Comparison of ENCODE assay signal across 14 cellular contexts in the genomic region with DNA sequence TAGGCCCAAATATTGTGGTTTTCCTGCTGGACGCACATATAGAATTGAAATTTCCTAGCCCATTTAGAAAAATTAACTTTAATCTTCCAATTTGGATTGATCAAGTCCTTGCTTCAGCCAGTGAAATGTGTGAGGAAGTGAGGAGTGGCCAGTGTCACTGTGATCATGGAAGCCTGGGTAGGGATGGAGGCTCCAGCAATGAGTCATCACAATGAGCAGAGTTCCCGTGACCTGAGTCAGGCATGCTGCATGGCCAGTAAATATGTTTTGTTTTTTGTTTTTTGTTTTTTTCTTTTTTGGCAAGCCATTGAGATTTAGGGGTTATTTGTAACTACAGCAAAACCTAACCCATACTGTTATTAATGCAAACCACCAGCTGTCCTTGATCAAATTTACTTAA. TPM values are rescaled to one million over a fixed set of nuclear protein-coding genes. Genes with fewer than 3 reads are reported as not detected.
DNase-seq lines count a peak whose midpoint lies in the region; ATAC-seq, FAIRE-seq and TF ChIP-seq lines count a peak whose summit lies in the region.
"Had no signal": no experiment of that assay in that cellular context is flagged by ENCODE, and none has a peak within 500 bp of the region (broad histone marks: within the 10 kb centered on the region; RNA-seq: fewer than 3 reads in every experiment).

No MANE protein-coding gene starts in this region.

- H3K9ac ChIP-seq in HepG2 (ENCODE audit: insufficient read depth, low read depth, low read length), result no peak overlapping the region
- no peak overlapping the region for H3K9ac ChIP-seq in colonic mucosa (ENCODE audit: low read depth in 2 of 2, low read length in 2 of 2)

- H2AFZ ChIP-seq in HepG2 (ENCODE audit: low read length), result no peak overlapping the region

- H3K9me3 ChIP-seq in HepG2 (ENCODE audit: low read length), result no peaks in the 10 kb centered on the region
- H3K9me3 ChIP-seq in right lobe of liver, result no peaks in the 10 kb centered on the region
- H3K9me3 ChIP-seq in colonic mucosa, result no peaks in the 10 kb centered on the region

- no peak for TF ChIP-seq POLR2A in HepG2 (IDR thresholded peaks at IDR 0.05; ENCODE audit: insufficient read depth in 1 of 2, low read depth in 2 of 2, low read length in 2 of 2)
- TF ChIP-seq POLR2A in right lobe of liver (IDR thresholded peaks at IDR 0.05), result no peak

- no peak for ATAC-seq in HepG2
- no peak for ATAC-seq in right lobe of liver
- ATAC-seq in GM18867 (IDR thresholded peaks at IDR 0.05; ENCODE audit: unreplicated experiment), result no peak
- ATAC-seq in HG02678 (IDR thresholded peaks at IDR 0.05; ENCODE audit: unreplicated experiment), result no peak

- no peaks in the 10 kb centered on the region for H3K36me3 ChIP-seq in HepG2 (replicated peaks in 1 of 2; ENCODE audit: control insufficient read depth in 1 of 2, insufficient read depth in 2 of 2, low read length in 2 of 2)
- no peaks in the 10 kb centered on the region for H3K36me3 ChIP-seq in right lobe of liver
- H3K36me3 ChIP-seq in colonic mucosa, result no peaks in the 10 kb centered on the region

- no peak for FAIRE-seq in HepG2 (lab: Jason Lieb, UNC)
- FAIRE-seq: G401.6 had no signal

- in situ Hi-C loops in HepG2 (cut with HindIII; ENCODE audit: extremely low pct_ligation_motif_present, low pct_unique_long_range_greater_than_20kb), result no loop called here

- 50% methylated on average over 2 of the region's 2 CpGs for WGBS in HepG2 (ENCODE audit: low lambda C conversion rate)
- 83% methylated on average over 2 of the region's 2 CpGs for WGBS in right lobe of liver (ENCODE audit: insufficient coverage, low coverage, low lambda C conversion rate, missing lambda C conversion rate)

- no peak overlapping the region for H3K4me2 ChIP-seq in HepG2 (ENCODE audit: low read depth, low read length)

- DNase-seq in HepG2 (ENCODE audit: low spot score) (no peak), right lobe of liver (no peak), T1000 (lab: John Stamatoyannopoulos, UW) (peak; percentile 3), fibroblast of pulmonary artery (ENCODE audit: low read depth) (peak; percentile 51), HUDEP-2 (lab: John Stamatoyannopoulos, UW; ENCODE audit: unreplicated experiment in 76 of 76) (no peak), colonic mucosa (no peak)
- DNase-seq: activated T-cell treated with anti-CD3 and anti-CD28 coated beads, Interleukin-2, amount 50 U/mL, for 48 hours; caudate nucleus; KBM-7; NCI-H2171; posterior cingulate gyrus had no signal

- H3K4me3 ChIP-seq in HepG2 (replicated peaks in 1 of 3; ENCODE audit: insufficient read depth in 1 of 3, low read depth in 2 of 3, low read length in 3 of 3) (no peak overlapping the region), right lobe of liver (no peak overlapping the region), fibroblast of pulmonary artery (replicated peaks; ENCODE audit: low read depth, low read length) (no peak overlapping the region), colonic mucosa (no peak overlapping the region)

- H4K20me1 ChIP-seq in HepG2 (ENCODE audit: insufficient read depth, low read length), result no peaks in the 10 kb centered on the region

- TF ChIP-seq EP300 in HepG2 (IDR thresholded peaks at IDR 0.05; ENCODE audit: low read depth in 2 of 2, low read length in 2 of 2), result no peak
- no peak for TF ChIP-seq EP300 in HepG2 (CRISPR knock-in tag; IDR thresholded peaks at IDR 0.05; ENCODE audit: borderline replicate concordance)

- H3K4me1 ChIP-seq in HepG2 (ENCODE audit: insufficient read depth, low read length) (no peaks in the 10 kb centered on the region), right lobe of liver (no peaks in the 10 kb centered on the region), colonic mucosa (no peaks in the 10 kb centered on the region)

- no peaks in the 10 kb centered on the region for H3K27me3 ChIP-seq in HepG2 (ENCODE audit: control insufficient read depth in 1 of 2, insufficient read depth in 2 of 2, low read length in 2 of 2)
- H3K27me3 ChIP-seq in right lobe of liver, result no peaks in the 10 kb centered on the region
- no peaks in the 10 kb centered on the region for H3K27me3 ChIP-seq in colonic mucosa

- CTCF ChIA-PET in HepG2 (lab: Yijun Ruan, JAX; ENCODE audit: low intra/inter-chr PET ratio, low total read pairs), result no interaction called here

- no peak overlapping the region for H3K27ac ChIP-seq in HepG2 (ENCODE audit: extremely low read length, insufficient read depth, low read length)
- no peak overlapping the region for H3K27ac ChIP-seq in right lobe of liver
- H3K27ac ChIP-seq in colonic mucosa, result no peak overlapping the region

- TF ChIP-seq CTCF in HepG2 (CRISPR knock-in tag; IDR thresholded peaks at IDR 0.05) (no peak), right lobe of liver (IDR thresholded peaks at IDR 0.05) (no peak), fibroblast of pulmonary artery (IDR thresholded peaks at IDR 0.05; ENCODE audit: low read length, missing control alignments) (no peak), colonic mucosa (IDR thresholded peaks at IDR 0.05) (no peak)

- intact Hi-C loops in HepG2 (cut with micrococcal nuclease; ENCODE audit: unreplicated experiment), result no loop called here
- intact Hi-C loops in right lobe of liver (cut with DNase I), result no loop called here
- intact Hi-C loops in colonic mucosa (cut with DNase I), result no loop called here

- no peak for TF ChIP-seq RAD21 in HepG2 (CRISPR knock-in tag; IDR thresholded peaks at IDR 0.05)

- no TSS peak for BruUV-seq in HepG2 (replicated peaks; lab: Mats Ljungman, UMichigan)

- H3K79me2 ChIP-seq in HepG2 (ENCODE audit: insufficient read depth, low read length), result no peaks in the 10 kb centered on the region

- POLR2A ChIA-PET in HepG2 (lab: Yijun Ruan, JAX), result no interaction called here

TF ChIP-seq in HepG2, 621 proteins besides CTCF, POLR2A, EP300 and RAD21 (continues in another document):
- TF ChIP-seq ZNF431 (CRISPR knock-in tag; IDR thresholded peaks at IDR 0.05; ENCODE audit: borderline replicate concordance, low read depth) (no peak), FOSL2 (CRISPR knock-in tag; IDR thresholded peaks at IDR 0.05) (peak; percentile 60)

RNA-seq across cellular contexts. Expression of a gene that starts 52.1 kb away (rescaled TPM):
- total RNA-seq in HepG2 (2016; rRNA removed; fragmentation: Illumina TruSeq; extraction: Trizol) (2.2 and 3.4 TPM in 2 replicates), right lobe of liver (10 to 100 TPM; 12.7 to 27.3 (median 20.0) TPM), colonic mucosa (10 to 100 TPM; 23.9 to 32.5 TPM)
- total RNA-seq in HepG2 (2016; cell fraction: cytosol; rRNA removed; fragmentation: Illumina TruSeq; extraction: Trizol; ENCODE audit: low read depth), result 5.6 and 5.8 TPM in 2 replicates
- 2.3 and 2.7 TPM in 2 replicates for total RNA-seq in HepG2 (2016; cell fraction: insoluble cytoplasmic fraction; rRNA removed; fragmentation: Illumina TruSeq; extraction: Trizol)
- 9.5 and 10.0 TPM in 2 replicates for total RNA-seq in HepG2 (2016; cell fraction: membrane; rRNA removed; fragmentation: Illumina TruSeq; extraction: Trizol)
- total RNA-seq in HepG2 (2016; cell fraction: nucleus; rRNA removed; fragmentation: Illumina TruSeq; extraction: Trizol), result 2.6 TPM in 2 replicates
- 11.9 and 13.6 TPM in 2 replicates for polyA plus RNA-seq in HepG2 (2011; rRNA removed)
- 8.0 and 12.1 TPM in 2 replicates for polyA plus RNA-seq in HepG2 (2011; cell fraction: cytosol; rRNA removed)
- polyA plus RNA-seq in HepG2 (2011; cell fraction: nucleus; rRNA removed), result 8.6 and 12.4 TPM in 2 replicates
- 6.3 and 8.7 TPM in 2 replicates for polyA plus RNA-seq in HepG2 (2012)
- 9.2 and 10.7 TPM in 2 replicates for polyA plus RNA-seq in HepG2 (2016; cell fraction: cytosol; fragmentation: Illumina TruSeq; extraction: Trizol; ENCODE audit: low read depth)
- 3.4 and 3.8 TPM in 2 replicates for polyA plus RNA-seq in HepG2 (2016; cell fraction: insoluble cytoplasmic fraction; fragmentation: Illumina TruSeq; extraction: Trizol; ENCODE audit: low read depth)
- polyA plus RNA-seq in HepG2 (2016; cell fraction: membrane; fragmentation: Illumina TruSeq; extraction: Trizol; ENCODE audit: low read depth), result 11.7 and 11.9 TPM in 2 replicates
- 2.3 and 2.6 TPM in 2 replicates for polyA plus RNA-seq in HepG2 (2016; cell fraction: nucleus; fragmentation: Illumina TruSeq; extraction: Trizol; ENCODE audit: insufficient read depth, low read depth)
- polyA minus RNA-seq in HepG2 (2011; rRNA and poly(A)+ RNA removed; ENCODE audit: low replicate concordance), result 14.2 and 23.0 TPM in 2 replicates
- 6.9 and 10.3 TPM in 2 replicates for polyA minus RNA-seq in HepG2 (2011; cell fraction: cytosol; rRNA and poly(A)+ RNA removed)
- 6.2 and 9.2 TPM in 2 replicates for polyA minus RNA-seq in HepG2 (2011; cell fraction: nucleus; rRNA and poly(A)+ RNA removed)

Comparison
In these comparisons a context has a peak if more than half of its experiments do, and no peak if none do; other contexts are left out.
1. DNase-seq: peak in T1000 (single experiment) and fibroblast of pulmonary artery (single experiment); none in HepG2 (single experiment), right lobe of liver (0 of 3), HUDEP-2 (0 of 76) and colonic mucosa (single experiment).